In the genomic region with DNA sequence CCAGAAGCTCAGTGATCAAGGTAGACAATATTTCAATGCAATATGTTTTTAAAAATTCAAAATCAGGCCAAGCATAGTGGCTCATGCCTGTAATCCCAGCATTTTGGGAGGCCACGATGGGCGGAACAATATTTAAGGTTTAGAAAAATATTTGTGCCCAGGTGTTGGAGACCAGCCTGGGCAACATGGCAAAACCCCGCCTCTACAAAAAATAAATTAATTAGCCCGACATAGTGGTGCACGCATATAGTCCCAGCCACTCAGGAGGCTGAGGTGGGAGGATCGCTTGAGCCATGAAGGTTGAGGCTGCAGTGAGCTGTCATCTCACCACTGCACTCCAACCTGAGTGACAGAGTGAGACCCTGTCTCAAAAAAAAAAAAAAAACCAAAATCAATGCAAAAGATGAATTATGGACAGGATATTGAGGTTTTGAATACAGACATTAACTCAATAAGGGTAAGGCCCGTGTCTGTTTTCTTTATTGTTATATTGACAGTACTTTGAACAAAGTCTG, we compare ENCODE assay signal across 1 cellular context.
TF ChIP-seq lines count a peak whose summit lies in the region.

No MANE protein-coding gene starts in this region.

TF ChIP-seq in K562, 482 proteins besides CTCF, POLR2A, EP300 and RAD21:
- TF ChIP-seq MCM2 (IDR thresholded peaks at IDR 0.05; ENCODE audit: low read depth) = no peak
- TF ChIP-seq, protein P1, sequence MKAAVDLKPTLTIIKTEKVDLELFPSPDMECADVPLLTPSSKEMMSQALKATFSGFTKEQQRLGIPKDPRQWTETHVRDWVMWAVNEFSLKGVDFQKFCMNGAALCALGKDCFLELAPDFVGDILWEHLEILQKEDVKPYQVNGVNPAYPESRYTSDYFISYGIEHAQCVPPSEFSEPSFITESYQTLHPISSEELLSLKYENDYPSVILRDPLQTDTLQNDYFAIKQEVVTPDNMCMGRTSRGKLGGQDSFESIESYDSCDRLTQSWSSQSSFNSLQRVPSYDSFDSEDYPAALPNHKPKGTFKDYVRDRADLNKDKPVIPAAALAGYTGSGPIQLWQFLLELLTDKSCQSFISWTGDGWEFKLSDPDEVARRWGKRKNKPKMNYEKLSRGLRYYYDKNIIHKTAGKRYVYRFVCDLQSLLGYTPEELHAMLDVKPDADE (conservative IDR thresholded peaks at IDR 0.05; ENCODE audit: control insufficient read depth, low read depth, low read length) = no peak
